ENCODE assay signal across 1 cellular context in the genomic region with DNA sequence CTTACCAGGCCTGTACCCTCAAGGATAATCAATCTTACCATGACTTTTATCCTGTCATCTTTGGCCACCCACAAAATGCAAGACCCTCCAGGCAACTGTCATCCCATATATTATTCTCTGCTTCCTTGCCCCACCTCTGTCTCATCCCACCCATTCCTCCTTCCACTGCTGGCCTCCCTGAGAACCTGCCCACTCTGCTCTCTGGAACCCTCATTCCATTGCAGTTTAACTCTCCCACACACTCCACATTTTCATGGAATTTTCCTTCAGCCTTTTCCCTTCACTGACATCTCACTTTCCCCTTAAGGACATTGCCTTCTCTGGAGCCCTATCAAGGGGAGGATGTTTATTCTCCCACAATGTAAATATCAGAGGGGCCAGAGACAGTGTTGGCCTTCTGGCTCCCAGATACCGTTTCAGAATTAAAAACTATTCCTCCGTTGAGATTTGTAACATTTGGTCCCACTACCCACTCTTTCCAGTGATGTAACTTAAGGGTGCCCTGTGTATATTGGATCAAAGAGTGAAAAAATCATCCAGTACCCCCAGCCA.
TF ChIP-seq lines count a peak whose summit lies in the region.

No MANE protein-coding gene starts in this region.

TF ChIP-seq in HEK293, 187 proteins besides CTCF, POLR2A, EP300 and RAD21 (continued from another document):
- TF ChIP-seq, protein P1, sequence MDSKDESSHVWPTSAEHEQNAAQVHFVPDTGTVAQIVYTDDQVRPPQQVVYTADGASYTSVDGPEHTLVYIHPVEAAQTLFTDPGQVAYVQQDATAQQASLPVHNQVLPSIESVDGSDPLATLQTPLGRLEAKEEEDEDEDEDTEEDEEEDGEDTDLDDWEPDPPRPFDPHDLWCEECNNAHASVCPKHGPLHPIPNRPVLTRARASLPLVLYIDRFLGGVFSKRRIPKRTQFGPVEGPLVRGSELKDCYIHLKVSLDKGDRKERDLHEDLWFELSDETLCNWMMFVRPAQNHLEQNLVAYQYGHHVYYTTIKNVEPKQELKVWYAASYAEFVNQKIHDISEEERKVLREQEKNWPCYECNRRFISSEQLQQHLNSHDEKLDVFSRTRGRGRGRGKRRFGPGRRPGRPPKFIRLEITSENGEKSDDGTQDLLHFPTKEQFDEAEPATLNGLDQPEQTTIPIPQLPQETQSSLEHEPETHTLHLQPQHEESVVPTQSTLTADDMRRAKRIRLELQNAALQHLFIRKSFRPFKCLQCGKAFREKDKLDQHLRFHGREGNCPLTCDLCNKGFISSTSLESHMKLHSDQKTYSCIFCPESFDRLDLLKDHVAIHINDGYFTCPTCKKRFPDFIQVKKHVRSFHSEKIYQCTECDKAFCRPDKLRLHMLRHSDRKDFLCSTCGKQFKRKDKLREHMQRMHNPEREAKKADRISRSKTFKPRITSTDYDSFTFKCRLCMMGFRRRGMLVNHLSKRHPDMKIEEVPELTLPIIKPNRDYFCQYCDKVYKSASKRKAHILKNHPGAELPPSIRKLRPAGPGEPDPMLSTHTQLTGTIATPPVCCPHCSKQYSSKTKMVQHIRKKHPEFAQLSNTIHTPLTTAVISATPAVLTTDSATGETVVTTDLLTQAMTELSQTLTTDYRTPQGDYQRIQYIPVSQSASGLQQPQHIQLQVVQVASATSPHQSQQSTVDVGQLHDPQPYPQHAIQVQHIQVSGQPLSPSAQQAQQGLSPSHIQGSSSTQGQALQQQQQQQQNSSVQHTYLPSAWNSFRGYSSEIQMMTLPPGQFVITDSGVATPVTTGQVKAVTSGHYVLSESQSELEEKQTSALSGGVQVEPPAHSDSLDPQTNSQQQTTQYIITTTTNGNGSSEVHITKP (tag by site-specific recombination; IDR thresholded peaks at IDR 0.05), result peak; percentile 29; the same call in 1 of the 2 replicates
